19 cellular contexts compared by ENCODE assay signal in genomic region chr3:104474011-104474410, GRCh38.
A peak's percentile ranks its signal among the peaks of the same experiment; 100 is the strongest.
DNase-seq lines count a peak whose midpoint lies in the region; ATAC-seq, FAIRE-seq and TF ChIP-seq lines count a peak whose summit lies in the region.
"Had no signal": no experiment of that assay in that cellular context is flagged by ENCODE, and none has a peak within 500 bp of the region (broad histone marks: within the 10 kb centered on the region; RNA-seq: fewer than 3 reads in every experiment).

No MANE protein-coding gene starts in this region.

- TF ChIP-seq CTCF in MM.1S (IDR thresholded peaks at IDR 0.05; ENCODE audit: low read length) (no peak), PC-9 (conservative IDR thresholded peaks at IDR 0.05) (no peak), GM12878 (IDR thresholded peaks at IDR 0.05 in 2 of 3, conservative IDR thresholded peaks at IDR 0.05 in 1 of 3; ENCODE audit: control insufficient read depth in 2 of 3, extremely low read depth in 1 of 3, insufficient read depth in 1 of 3, low read depth in 3 of 3, low read length in 3 of 3) (no peak)

- H3K4me3 ChIP-seq in MM.1S (ENCODE audit: low read length) (0 out of 2 replicates have a peak overlapping the region, but pooled peaks have one; percentile 25), PC-9 (peak overlapping the region; percentile 22; the same call in 1 of the 2 replicates), GM12878 (no peak overlapping the region), HAP-1 (no peak overlapping the region)
- H3K4me3 ChIP-seq: BLaER1, GM23248 had no signal

- 38% methylated on average over 1 of the region's 1 CpG for WGBS in GM12878 (ENCODE audit: insufficient coverage, insufficient replicate concordance, low lambda C conversion rate, missing lambda C conversion rate)

- H2AFZ ChIP-seq in MM.1S (ENCODE audit: low read length) (peak overlapping the region; percentile 47), PC-9 (peak overlapping the region; percentile 40; the same call in 1 of the 2 replicates), GM12878 (ENCODE audit: control insufficient read depth, low read depth, low read length) (no peak overlapping the region)
- H2AFZ ChIP-seq: GM23248 had no signal

- H3F3A ChIP-seq in MM.1S (ENCODE audit: insufficient read depth, low read length) (no peaks in the 10 kb centered on the region), PC-9 (ENCODE audit: insufficient read depth, low read depth) (no peaks in the 10 kb centered on the region)

- POLR2A ChIA-PET in PC-9 (lab: Charles Lee; ENCODE audit: unreplicated experiment) (no interaction called here), GM12878 (lab: Charles Lee) (no interaction called here)

- no peak overlapping the region for H3K9ac ChIP-seq in MM.1S (ENCODE audit: low read length)
- H3K9ac ChIP-seq in GM12878 (ENCODE audit: control insufficient read depth, insufficient read depth, low read length), result no peak overlapping the region
- H3K9ac ChIP-seq: BLaER1, GM23248 had no signal

- TF ChIP-seq EP300 in GM12878 (IDR thresholded peaks at IDR 0.05; ENCODE audit: borderline replicate concordance in 1 of 2, control insufficient read depth in 1 of 2, low read depth in 2 of 2, low read length in 2 of 2), result no peak

- CTCF ChIA-PET in PC-9 (lab: Charles Lee), result no interaction called here
- CTCF ChIA-PET in GM12878 (lab: Yijun Ruan, JAX), result no interaction called here

- H3K79me2 ChIP-seq in MM.1S (ENCODE audit: low read length) (no peaks in the 10 kb centered on the region), PC-9 (ENCODE audit: low read depth) (no peaks in the 10 kb centered on the region), GM12878 (ENCODE audit: control insufficient read depth, insufficient read depth, low read length) (no peaks in the 10 kb centered on the region)

- FAIRE-seq in GM12878 (lab: Jason Lieb, UNC), result peak; percentile 7
- FAIRE-seq: GM12892, H54 had no signal

- TF ChIP-seq RAD21 in GM12878 (IDR thresholded peaks at IDR 0.05; ENCODE audit: insufficient read depth, low read depth, low read length), result no peak

- H3K27ac ChIP-seq in MM.1S (ENCODE audit: low read length) (no peak overlapping the region; the same call in 1 of the 2 replicates), PC-9 (no peak overlapping the region), GM12878 (ENCODE audit: control insufficient read depth, insufficient read depth) (no peak overlapping the region)
- H3K27ac ChIP-seq: BLaER1, C4-2B, GM23248 had no signal

- H3K36me3 ChIP-seq in MM.1S (replicated peaks; ENCODE audit: insufficient read depth, low read length) (no peaks in the 10 kb centered on the region), PC-9 (ENCODE audit: low read depth) (no peaks in the 10 kb centered on the region), GM12878 (ENCODE audit: control insufficient read depth in 2 of 2, insufficient read depth in 2 of 2, low read length in 1 of 2) (no peaks in the 10 kb centered on the region), HAP-1 (replicated peaks) (no peaks in the 10 kb centered on the region)
- H3K36me3 ChIP-seq: BLaER1 had no signal

- in situ Hi-C loops in GM12878 (cut with MboI), result no loop called here
- in situ Hi-C loops in HAP-1 (cut with MboI; ENCODE audit: low sequenced_read_pairs), result no loop called here

- RAD21 ChIA-PET in GM12878 (lab: Charles Lee; ENCODE audit: unreplicated experiment), result no interaction called here

- BruUV-seq in PC-9 (replicated peaks; lab: Mats Ljungman, UMichigan) (no TSS peak), GM12878 (replicated peaks; lab: Mats Ljungman, UMichigan) (no TSS peak)

- peak overlapping the region; percentile 56; the same call in 1 of the 2 replicates for H3K4me2 ChIP-seq in MM.1S (ENCODE audit: low read depth, low read length)
- H3K4me2 ChIP-seq in PC-9, result peak overlapping the region; percentile 46
- no peak overlapping the region for H3K4me2 ChIP-seq in GM12878 (ENCODE audit: control insufficient read depth, insufficient read depth)
- H3K4me2 ChIP-seq: BLaER1 had no signal

- no peak for ATAC-seq in GM12878
- ATAC-seq: CD8-positive, alpha-beta T cell had no signal

- no peaks in the 10 kb centered on the region for H3K9me3 ChIP-seq in MM.1S (replicated peaks; ENCODE audit: insufficient read depth, low read length)
- H3K9me3 ChIP-seq in PC-9 (ENCODE audit: insufficient read depth, low read depth), result peaks cover 14% of the 10 kb centered on the region; the same call in 1 of the 2 replicates
- H3K9me3 ChIP-seq in GM12878 (replicated peaks; ENCODE audit: control insufficient read depth, insufficient read depth, low read length), result peaks cover 4% of the 10 kb centered on the region; the same call in 1 of the 3 replicates
- no peaks in the 10 kb centered on the region for H3K9me3 ChIP-seq in HAP-1
- H3K9me3 ChIP-seq: Caco-2 had no signal

- H3K27me3 ChIP-seq in MM.1S (replicated peaks; ENCODE audit: insufficient read depth, low read length) (no peaks in the 10 kb centered on the region), PC-9 (ENCODE audit: insufficient read depth, low read depth) (no peaks in the 10 kb centered on the region), GM12878 (replicated peaks in 1 of 2; ENCODE audit: control insufficient read depth in 2 of 2, insufficient read depth in 2 of 2, low read length in 1 of 2) (no peaks in the 10 kb centered on the region), HAP-1 (ENCODE audit: low read depth) (no peaks in the 10 kb centered on the region)
- H3K27me3 ChIP-seq: BLaER1 had no signal

- TF ChIP-seq POLR2A in GM12878 (IDR thresholded peaks at IDR 0.05; ENCODE audit: low read depth, low read length), result no peak

- H4K20me1 ChIP-seq in MM.1S (ENCODE audit: insufficient read depth, low read length) (no peaks in the 10 kb centered on the region), PC-9 (ENCODE audit: insufficient read depth) (no peaks in the 10 kb centered on the region), GM12878 (ENCODE audit: control insufficient read depth, insufficient read depth) (no peaks in the 10 kb centered on the region)
- H4K20me1 ChIP-seq: BLaER1 had no signal

- H3K9me2 ChIP-seq in MM.1S (replicated peaks; ENCODE audit: insufficient read depth, low read length), result no peaks in the 10 kb centered on the region
- H3K9me2 ChIP-seq in PC-9 (ENCODE audit: insufficient read depth), result no peaks in the 10 kb centered on the region; the same call in 1 of the 2 replicates

- SMC1A ChIA-PET in GM12878 (lab: Charles Lee; ENCODE audit: uncharacterized antibody, unreplicated experiment), result no interaction called here

- H3K4me1 ChIP-seq in MM.1S (ENCODE audit: low read length), result no peaks in the 10 kb centered on the region
- no peaks in the 10 kb centered on the region for H3K4me1 ChIP-seq in PC-9 (replicated peaks; ENCODE audit: insufficient read depth)
- H3K4me1 ChIP-seq in GM12878 (ENCODE audit: control insufficient read depth, insufficient read depth, low read length), result no peaks in the 10 kb centered on the region
- H3K4me1 ChIP-seq in HAP-1, result no peaks in the 10 kb centered on the region
- H3K4me1 ChIP-seq: BLaER1, Caco-2 had no signal

- intact Hi-C loops in PC-9 (cut with micrococcal nuclease; ENCODE audit: unreplicated experiment), result no loop called here
- intact Hi-C loops in GM12878 (cut with micrococcal nuclease; ENCODE audit: unreplicated experiment), result no loop called here

- DNase-seq in ELR (ENCODE audit: low read depth), result peak; percentile 2
- DNase-seq in MM.1S, result peak; percentile 34
- no peak for DNase-seq in PC-9
- DNase-seq in GM12878 (ENCODE audit: low read depth, low spot score), result no peak
- no peak for DNase-seq in GOT3 (lab: John Stamatoyannopoulos, UW)
- no peak for DNase-seq in HAP-1 (ENCODE audit: low spot score in 2 of 2)
- no peak for DNase-seq in HT-29 (ENCODE audit: low spot score)
- DNase-seq: Caco-2; CD4-positive, CD25-positive, alpha-beta regulatory T cell; CD8-positive, alpha-beta T cell; DMS79; EL; GF-D8; GM23248; HCEC 1CT had no signal

TF ChIP-seq in GM12878, 131 proteins besides CTCF, POLR2A, EP300 and RAD21 (continues in another document):
- TF ChIP-seq PRDM15 (CRISPR knock-in tag; IDR thresholded peaks at IDR 0.05) (no peak), IKZF1 (conservative IDR thresholded peaks at IDR 0.05) (no peak), ZNF24 (IDR thresholded peaks at IDR 0.05) (no peak), BRCA1 (IDR thresholded peaks at IDR 0.05; ENCODE audit: low read depth, low read length) (no peak), STAT3 (IDR thresholded peaks at IDR 0.05; ENCODE audit: low read depth, low read length) (no peak), CHD2 (IDR thresholded peaks at IDR 0.05; ENCODE audit: borderline replicate concordance, low read depth, low read length) (no peak)

Comparison
In these comparisons a context has a peak if more than half of its experiments do, and no peak if none do; other contexts are left out.
1. DNase-seq: peak in ELR (single experiment) and MM.1S (single experiment); none in PC-9 (0 of 2), GM12878 (single experiment), GOT3 (single experiment), HAP-1 (0 of 2) and HT-29 (single experiment).
2. H3K4me3 ChIP-seq: peak in MM.1S (single experiment) and PC-9 (single experiment); none in GM12878 (single experiment) and HAP-1 (single experiment).